ENCODE assay signal across 1 cellular context in the genomic region with DNA sequence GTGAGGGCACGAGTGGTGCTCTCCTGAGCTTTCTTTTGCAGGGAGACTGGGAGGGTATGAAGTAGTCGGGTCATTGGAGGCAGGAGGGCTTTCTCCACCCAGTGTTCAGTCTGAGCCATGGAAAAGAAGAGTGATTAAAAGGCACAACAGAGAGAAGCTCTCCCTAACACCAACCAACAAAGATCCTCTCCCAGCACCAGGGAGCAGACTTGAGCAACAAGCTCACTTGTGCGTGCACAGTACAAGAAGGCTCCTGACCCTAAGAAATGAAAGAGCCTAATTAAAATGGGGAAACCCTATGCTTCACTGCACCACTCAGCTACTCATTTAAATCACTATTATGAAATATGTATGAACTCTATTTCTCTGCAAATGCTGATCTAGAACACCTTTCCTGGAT.
TF ChIP-seq lines count a peak whose summit lies in the region.

No MANE protein-coding gene starts in this region.

TF ChIP-seq in WTC11, 78 proteins besides CTCF, POLR2A, EP300 and RAD21 (continued from another document):
- TF ChIP-seq ZNF425 (CRISPR knock-in tag; conservative IDR thresholded peaks at IDR 0.05): no peak
- TF ChIP-seq ZNF232 (CRISPR knock-in tag; IDR thresholded peaks at IDR 0.05): no peak
- no peak for TF ChIP-seq ARID4B (CRISPR knock-in tag; IDR thresholded peaks at IDR 0.05; ENCODE audit: borderline replicate concordance)
- TF ChIP-seq PRRX2 (CRISPR knock-in tag; IDR thresholded peaks at IDR 0.05): no peak
- no peak for TF ChIP-seq SP1 (CRISPR knock-in tag; conservative IDR thresholded peaks at IDR 0.05)
- TF ChIP-seq ELF4 (CRISPR knock-in tag; IDR thresholded peaks at IDR 0.05; ENCODE audit: low read depth): no peak
- no peak for TF ChIP-seq ZNF219 (CRISPR knock-in tag; IDR thresholded peaks at IDR 0.05; ENCODE audit: borderline replicate concordance)
- TF ChIP-seq, protein P1, sequence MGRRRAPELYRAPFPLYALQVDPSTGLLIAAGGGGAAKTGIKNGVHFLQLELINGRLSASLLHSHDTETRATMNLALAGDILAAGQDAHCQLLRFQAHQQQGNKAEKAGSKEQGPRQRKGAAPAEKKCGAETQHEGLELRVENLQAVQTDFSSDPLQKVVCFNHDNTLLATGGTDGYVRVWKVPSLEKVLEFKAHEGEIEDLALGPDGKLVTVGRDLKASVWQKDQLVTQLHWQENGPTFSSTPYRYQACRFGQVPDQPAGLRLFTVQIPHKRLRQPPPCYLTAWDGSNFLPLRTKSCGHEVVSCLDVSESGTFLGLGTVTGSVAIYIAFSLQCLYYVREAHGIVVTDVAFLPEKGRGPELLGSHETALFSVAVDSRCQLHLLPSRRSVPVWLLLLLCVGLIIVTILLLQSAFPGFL (CRISPR knock-in tag; IDR thresholded peaks at IDR 0.05; ENCODE audit: borderline replicate concordance): no peak
- no peak for TF ChIP-seq ZNF138 (CRISPR knock-in tag; conservative IDR thresholded peaks at IDR 0.05)
- no peak for TF ChIP-seq EMX1 (CRISPR knock-in tag; IDR thresholded peaks at IDR 0.05)
- no peak for TF ChIP-seq TCF7 (CRISPR knock-in tag; IDR thresholded peaks at IDR 0.05; ENCODE audit: low read depth)
- TF ChIP-seq KAT7 (CRISPR knock-in tag; IDR thresholded peaks at IDR 0.05; ENCODE audit: borderline replicate concordance): no peak
